In the genomic region with DNA sequence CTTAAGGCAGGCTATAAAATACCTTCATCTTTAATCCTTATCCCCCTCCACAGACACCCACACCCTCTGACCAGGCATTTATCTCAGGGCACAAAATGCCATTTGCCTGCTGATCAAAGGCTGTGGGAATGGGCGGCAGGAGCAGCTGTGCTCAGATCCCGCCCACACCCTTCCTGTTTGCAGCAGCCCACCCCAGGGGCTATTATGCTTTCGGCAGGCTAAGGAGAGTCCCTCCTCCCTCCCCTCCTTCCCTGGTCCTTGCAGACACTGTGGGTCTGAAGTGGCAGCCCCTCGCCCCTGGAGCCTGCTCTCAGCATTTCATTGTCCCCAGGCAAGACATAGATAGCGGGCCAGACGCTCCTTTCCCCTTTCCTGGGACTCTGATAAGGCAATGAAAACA, we compare ENCODE assay signal across 20 cellular contexts.
A peak's percentile ranks its signal among the peaks of the same experiment; 100 is the strongest.
DNase-seq lines count a peak whose midpoint lies in the region; ATAC-seq, FAIRE-seq and TF ChIP-seq lines count a peak whose summit lies in the region.
"Had no signal": no experiment of that assay in that cellular context is flagged by ENCODE, and none has a peak within 500 bp of the region (broad histone marks: within the 10 kb centered on the region; RNA-seq: fewer than 3 reads in every experiment).

No MANE protein-coding gene starts in this region.

- H3K27ac ChIP-seq in H9 (ENCODE audit: insufficient read length, low read depth, low read length) (no peak overlapping the region), trophoblast cell (ENCODE audit: low read depth, low read length) (peak overlapping the region; percentile 74)
- H3K27ac ChIP-seq: right lobe of liver had no signal

- no peaks in the 10 kb centered on the region for H3K79me1 ChIP-seq in H9 (ENCODE audit: insufficient read depth, low read depth, low read length, poor library complexity, severe bottlenecking)
- H3K79me1 ChIP-seq in trophoblast cell (ENCODE audit: low read length): peaks cover 12% of the 10 kb centered on the region

- H3K4me1 ChIP-seq in H9 (ENCODE audit: insufficient read depth, low read length) (peaks cover 12% of the 10 kb centered on the region; the same call in 1 of the 2 replicates), iPS-15b (ENCODE audit: control insufficient read depth, insufficient read depth, low read length) (peaks cover 14% of the 10 kb centered on the region), trophoblast cell (ENCODE audit: control insufficient read depth in 1 of 2, insufficient read depth in 2 of 2, low read length in 2 of 2) (peaks cover 9 to 14% of the 10 kb centered on the region in 2 experiments)

- H3K36me3 ChIP-seq in iPS-15b (ENCODE audit: control insufficient read depth, insufficient read depth, low read length) (no peaks in the 10 kb centered on the region), trophoblast cell (ENCODE audit: control insufficient read depth in 1 of 2, insufficient read depth in 2 of 2, low read length in 2 of 2) (no peaks in the 10 kb centered on the region)
- H3K36me3 ChIP-seq: right lobe of liver had no signal

- H3K18ac ChIP-seq in H9 (ENCODE audit: insufficient read length, low read depth, low read length) (no peak overlapping the region), trophoblast cell (ENCODE audit: low read length) (no peak overlapping the region)

- H2AFZ ChIP-seq in H9 (ENCODE audit: low read length) (peak overlapping the region; percentile 24), trophoblast cell (ENCODE audit: insufficient read depth, low read length, poor library complexity) (peak overlapping the region; percentile 60)

- FAIRE-seq in urothelium cell line (lab: Jason Lieb, UNC): no peak

- H2BK15ac ChIP-seq in H9 (ENCODE audit: low read depth, low read length): no peak overlapping the region

- H3K27me3 ChIP-seq in H9 (ENCODE audit: insufficient read depth, low read length) (no peaks in the 10 kb centered on the region), iPS-15b (ENCODE audit: control insufficient read depth, insufficient read depth, low read length) (no peaks in the 10 kb centered on the region), trophoblast cell (ENCODE audit: insufficient read depth, low read length) (no peaks in the 10 kb centered on the region)
- H3K27me3 ChIP-seq: right lobe of liver had no signal

- H3K9ac ChIP-seq in H9 (ENCODE audit: extremely low read depth, insufficient read length, low read length) (no peak overlapping the region), iPS-15b (ENCODE audit: low read depth, low read length) (no peak overlapping the region), trophoblast cell (ENCODE audit: low read length) (no peak overlapping the region)

- no CpG with 5 or more reads among the region's 6 CpGs for WGBS in H9 (ENCODE audit: extremely low coverage, insufficient read length, low lambda C conversion rate)
- no CpG with 5 or more reads among the region's 6 CpGs for WGBS in trophoblast cell (ENCODE audit: extremely low coverage, insufficient coverage, insufficient read length)

- H2BK120ac ChIP-seq in H9 (ENCODE audit: low read depth, low read length, poor library complexity, severe bottlenecking) (no peak overlapping the region), trophoblast cell (ENCODE audit: insufficient read depth, low read length, poor library complexity) (peak overlapping the region; percentile 27)

- DNase-seq in H9: peak; percentile 82
- DNase-seq in SW480 (ENCODE audit: low spot score): peak; percentile 87
- DNase-seq in trophoblast cell: no peak
- no peak for DNase-seq in urothelium cell line (ENCODE audit: low spot score)
- no peak for DNase-seq in epidermal melanocyte (ENCODE audit: insufficient read length, low spot score)
- no peak for DNase-seq in left cardiac atrium
- DNase-seq: activated CD4-positive, alpha-beta T cell treated with anti-CD3 and anti-CD28 coated beads for 1 hour; central memory CD4-positive, alpha-beta T cell; KG1; NCI-H1092 treated with DMSO at 0.1 percent for 48 hours; NCI-H2171; nucleus accumbens; right lobe of liver; SHP77; stimulated activated CD4-positive, alpha-beta T cell treated with anti-CD3 and anti-CD28 coated beads, Interleukin-2, amount 100 ng/mL, for 24 hours; T-helper 2 cell had no signal

- no peak overlapping the region for H2BK12ac ChIP-seq in H9 (ENCODE audit: insufficient read length, low read depth, low read length)
- peak overlapping the region; percentile 20 for H2BK12ac ChIP-seq in trophoblast cell (ENCODE audit: low read length)

- H3K14ac ChIP-seq in H9 (ENCODE audit: insufficient read depth, low read length) (no peak overlapping the region), trophoblast cell (ENCODE audit: low read length) (no peak overlapping the region)

- ATAC-seq in GM18907 (IDR thresholded peaks at IDR 0.05; ENCODE audit: unreplicated experiment) (no peak), left cardiac atrium (no peak)
- ATAC-seq: right lobe of liver had no signal

- no peak overlapping the region for H2BK20ac ChIP-seq in H9 (ENCODE audit: low read depth, low read length, poor library complexity, severe bottlenecking)

- H3K27me3 Mint-ChIP-seq in H9 (ENCODE audit: low read depth): no peaks in the 10 kb centered on the region; the same call in 1 of the 2 replicates

- H3K4me3 Mint-ChIP-seq in H9: peak overlapping the region in 1 of 2 experiments; percentile 51; a peak in 3 of 5 replicates
- H3K4me3 Mint-ChIP-seq: memory B cell had no signal

- peak overlapping the region; percentile 37 to 95 (median 74) for H3K27ac Mint-ChIP-seq in H9
- H3K27ac Mint-ChIP-seq: activated T-helper 2 cell treated with anti-CD3 and anti-CD28 coated beads, Interferon-gamma antibody, Interleukin-2, Interleukin-4, amounts not matched to agents 10 μg/mL and 5 μg/mL and 100 μg/mL, durations not matched to agents 14 hours and 24 hours and 36 hours; memory B cell had no signal

- H3K9me3 ChIP-seq in H9 (ENCODE audit: control insufficient read depth, low read depth, low read length) (no peaks in the 10 kb centered on the region), iPS-15b (ENCODE audit: control insufficient read depth, insufficient read depth, low read length) (no peaks in the 10 kb centered on the region), trophoblast cell (ENCODE audit: insufficient read depth, low read depth, low read length) (no peaks in the 10 kb centered on the region)
- H3K9me3 ChIP-seq: right lobe of liver had no signal

- no peak for TF ChIP-seq CTCF in H9 (conservative IDR thresholded peaks at IDR 0.05)

- H3K56ac ChIP-seq in H9 (ENCODE audit: insufficient read length, low read depth, low read length): no peak overlapping the region

- H4K5ac ChIP-seq in H9 (ENCODE audit: insufficient read length, low read depth, low read length): no peak overlapping the region

- H2BK5ac ChIP-seq in H9 (ENCODE audit: insufficient read length, low read length) (no peak overlapping the region), trophoblast cell (ENCODE audit: low read depth, low read length, poor library complexity) (no peak overlapping the region)

- H3K4ac ChIP-seq in H9 (ENCODE audit: low read depth, low read length) (no peak overlapping the region), trophoblast cell (ENCODE audit: low read depth, low read length) (no peak overlapping the region)

- intact Hi-C loops in left cardiac atrium (cut with DNase I): no loop called here

- H4K12ac ChIP-seq in trophoblast cell (ENCODE audit: low read depth, low read length): no peak overlapping the region

- H3K4me2 ChIP-seq in H9 (ENCODE audit: insufficient read depth, insufficient read length, low read length) (peak overlapping the region; percentile 6), trophoblast cell (ENCODE audit: low read length) (peak overlapping the region; percentile 25)

- H4K91ac ChIP-seq in H9 (ENCODE audit: insufficient read length, low read depth, low read length) (no peak overlapping the region), trophoblast cell (ENCODE audit: low read depth, low read length) (peak overlapping the region; percentile 63)

- H3K79me2 ChIP-seq in H9 (ENCODE audit: insufficient read depth, low read length): no peaks in the 10 kb centered on the region
- peaks cover 1% of the 10 kb centered on the region for H3K79me2 ChIP-seq in trophoblast cell (ENCODE audit: control insufficient read depth, insufficient read depth, low read length, poor library complexity)

- H3T11ph ChIP-seq in H9 (ENCODE audit: low read length): no peak overlapping the region

- H3K36me3 Mint-ChIP-seq in H9 (ENCODE audit: insufficient read depth in 1 of 3, low read depth in 3 of 3): no peaks in the 10 kb centered on the region
- H3K36me3 Mint-ChIP-seq: memory B cell had no signal

- H3K4me3 ChIP-seq in iPS-15b (ENCODE audit: low read depth, low read length) (peak overlapping the region; percentile 5), trophoblast cell (ENCODE audit: low read depth, low read length) (no peak overlapping the region)
- H3K4me3 ChIP-seq: right lobe of liver had no signal

- H4K8ac ChIP-seq in H9 (replicated peaks; ENCODE audit: insufficient read length, low read depth, low read length) (no peak overlapping the region), trophoblast cell (ENCODE audit: low read depth, low read length) (peak overlapping the region; percentile 67)

- no peaks in the 10 kb centered on the region; a peak in 1 of 5 replicates for H3K9me3 Mint-ChIP-seq in H9
- H3K9me3 Mint-ChIP-seq: activated T-helper 2 cell treated with anti-CD3 and anti-CD28 coated beads, Interferon-gamma antibody, Interleukin-2, Interleukin-4, amounts not matched to agents 10 μg/mL and 5 μg/mL and 100 μg/mL, durations not matched to agents 14 hours and 24 hours and 36 hours; memory B cell had no signal

- no peak overlapping the region for H2AK5ac ChIP-seq in H9 (ENCODE audit: insufficient read length, low read length)
- H2AK5ac ChIP-seq in trophoblast cell (ENCODE audit: low read length): no peak overlapping the region

- no peaks in the 10 kb centered on the region for H4K20me1 ChIP-seq in H9 (ENCODE audit: control insufficient read depth, insufficient read depth, insufficient read length)

- H3K4me1 Mint-ChIP-seq in H9: peaks cover 25 to 33% of the 10 kb centered on the region in 2 experiments
- H3K4me1 Mint-ChIP-seq: memory B cell had no signal

- no peak overlapping the region for H3K23ac ChIP-seq in H9 (ENCODE audit: insufficient read length, low read depth, low read length)
- no peak overlapping the region for H3K23ac ChIP-seq in trophoblast cell (ENCODE audit: low read length)

- H3K23me2 ChIP-seq in H9 (ENCODE audit: insufficient read length, low read depth, low read length, poor library complexity, severe bottlenecking): no peaks in the 10 kb centered on the region

Comparison
In these comparisons a context has a peak if more than half of its experiments do, and no peak if none do; other contexts are left out.
1. DNase-seq: peak in H9 (single experiment) and SW480 (single experiment); none in trophoblast cell (0 of 2), urothelium cell line (single experiment), epidermal melanocyte (single experiment) and left cardiac atrium (single experiment).